1 cellular context compared by ENCODE assay signal in genomic region chr12:50258167-50258551, GRCh38.
TF ChIP-seq lines count a peak whose summit lies in the region.

No MANE protein-coding gene starts in this region.

TF ChIP-seq in K562, 482 proteins besides CTCF, POLR2A, EP300 and RAD21 (continued from another document):
- TF ChIP-seq ZNF699 (CRISPR knock-in tag; IDR thresholded peaks at IDR 0.05; ENCODE audit: insufficient replicate concordance) (no peak), ZFP30 (CRISPR knock-in tag; IDR thresholded peaks at IDR 0.05; ENCODE audit: borderline replicate concordance) (no peak), SIN3B (IDR thresholded peaks at IDR 0.05; ENCODE audit: low read depth) (no peak), ZBTB43 (CRISPR knock-in tag; IDR thresholded peaks at IDR 0.05) (no peak), POLR2H (tag; IDR thresholded peaks at IDR 0.05; ENCODE audit: low read depth) (no peak)
- TF ChIP-seq, protein P1, sequence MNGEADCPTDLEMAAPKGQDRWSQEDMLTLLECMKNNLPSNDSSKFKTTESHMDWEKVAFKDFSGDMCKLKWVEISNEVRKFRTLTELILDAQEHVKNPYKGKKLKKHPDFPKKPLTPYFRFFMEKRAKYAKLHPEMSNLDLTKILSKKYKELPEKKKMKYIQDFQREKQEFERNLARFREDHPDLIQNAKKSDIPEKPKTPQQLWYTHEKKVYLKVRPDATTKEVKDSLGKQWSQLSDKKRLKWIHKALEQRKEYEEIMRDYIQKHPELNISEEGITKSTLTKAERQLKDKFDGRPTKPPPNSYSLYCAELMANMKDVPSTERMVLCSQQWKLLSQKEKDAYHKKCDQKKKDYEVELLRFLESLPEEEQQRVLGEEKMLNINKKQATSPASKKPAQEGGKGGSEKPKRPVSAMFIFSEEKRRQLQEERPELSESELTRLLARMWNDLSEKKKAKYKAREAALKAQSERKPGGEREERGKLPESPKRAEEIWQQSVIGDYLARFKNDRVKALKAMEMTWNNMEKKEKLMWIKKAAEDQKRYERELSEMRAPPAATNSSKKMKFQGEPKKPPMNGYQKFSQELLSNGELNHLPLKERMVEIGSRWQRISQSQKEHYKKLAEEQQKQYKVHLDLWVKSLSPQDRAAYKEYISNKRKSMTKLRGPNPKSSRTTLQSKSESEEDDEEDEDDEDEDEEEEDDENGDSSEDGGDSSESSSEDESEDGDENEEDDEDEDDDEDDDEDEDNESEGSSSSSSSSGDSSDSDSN (IDR thresholded peaks at IDR 0.05; ENCODE audit: borderline replicate concordance in 1 of 2, low read depth in 2 of 2, low read length in 2 of 2): no peak
